ENCODE assay signal across 8 cellular contexts in the genomic region with DNA sequence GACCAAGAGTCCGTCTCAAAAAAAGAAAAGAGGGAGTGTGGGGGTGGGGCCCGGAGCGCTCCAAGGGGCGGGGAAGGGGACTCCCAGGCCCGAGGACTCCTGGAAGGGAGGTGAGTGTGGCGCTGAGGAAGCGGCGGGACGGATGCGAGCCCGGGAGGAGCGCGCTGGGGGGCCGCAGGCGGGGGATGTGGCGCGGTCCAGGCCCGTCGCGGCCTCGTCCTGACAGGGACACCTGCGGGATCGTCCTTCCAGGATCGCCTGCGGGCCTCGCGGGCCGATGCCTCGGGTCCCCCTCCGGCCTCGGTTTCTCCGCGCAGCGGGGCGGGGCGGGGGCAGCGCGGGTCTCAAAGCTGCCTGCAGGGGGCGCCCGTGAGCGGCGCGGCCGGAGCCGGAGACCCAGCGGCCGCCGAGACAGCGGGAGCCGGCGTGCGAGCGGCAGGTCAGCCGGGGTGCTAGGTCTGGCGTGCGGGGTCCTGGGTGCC. TPM values are rescaled to one million over a fixed set of nuclear protein-coding genes. Genes with fewer than 3 reads are reported as not detected.
A peak's percentile ranks its signal among the peaks of the same experiment; 100 is the strongest.
DNase-seq lines count a peak whose midpoint lies in the region; ATAC-seq and TF ChIP-seq lines count a peak whose summit lies in the region.

No MANE protein-coding gene starts in this region.

- peak overlapping the region; percentile 60 to 74 for H3K4me3 ChIP-seq in right atrium auricular region
- H3K4me3 ChIP-seq in skeletal muscle satellite cell (ENCODE audit: low read length) = peak overlapping the region; percentile 63

- peaks cover 6 to 12% of the 10 kb centered on the region in 2 donors for H3K36me3 Mint-ChIP-seq in activated naive CD4-positive, alpha-beta T cell treated with anti-CD3 and anti-CD28 coated beads, Interleukin-2, amount 50 U/mL, for 72 hours

- peaks cover 0 to 56% of the 10 kb centered on the region in 2 donors for H3K4me1 ChIP-seq in right atrium auricular region
- peaks cover 2% of the 10 kb centered on the region for H3K4me1 ChIP-seq in skeletal muscle satellite cell (ENCODE audit: control insufficient read depth, insufficient read depth, low read length)

- peak overlapping the region; percentile 25 to 67 for H3K27ac ChIP-seq in right atrium auricular region

- H3K27ac Mint-ChIP-seq in activated naive CD4-positive, alpha-beta T cell treated with anti-CD3 and anti-CD28 coated beads, Interleukin-2, amount 50 U/mL, for 72 hours = no peak overlapping the region

- H3K36me3 ChIP-seq in right atrium auricular region (no peaks in the 10 kb centered on the region), skeletal muscle satellite cell (ENCODE audit: insufficient read depth, low read length) (no peaks in the 10 kb centered on the region)

- DNase-seq in NCI-H2227 (lab: John Stamatoyannopoulos, UW; ENCODE audit: unreplicated experiment) (peak; percentile 34), NCI-H2227 treated with DMSO at 0.1 percent for 48 hours (lab: John Stamatoyannopoulos, UW) (no peak), SK-MEL-5 (ENCODE audit: low read depth, low spot score) (peak; percentile 39), right atrium auricular region (ENCODE audit: low spot score) (no peak)
- DNase-seq in activated naive CD4-positive, alpha-beta T cell treated with anti-CD3 and anti-CD28 coated beads, Interleukin-2, amount 50 U/mL, for 72 hours (ENCODE audit: low spot score in 2 of 2) = peak; percentile 79 to 82

- H3K9ac ChIP-seq in skeletal muscle satellite cell (ENCODE audit: low read depth, low read length) = no peak overlapping the region

- in situ Hi-C loops in SK-MEL-5 (cut with HindIII; ENCODE audit: low pct_unique_long_range_greater_than_20kb, low sequenced_read_pairs) = no loop called here

- peak overlapping the region; percentile 81 for H3K4me2 ChIP-seq in skeletal muscle satellite cell (ENCODE audit: low read length)

- H3K9me3 Mint-ChIP-seq in activated naive CD4-positive, alpha-beta T cell treated with anti-CD3 and anti-CD28 coated beads, Interleukin-2, amount 50 U/mL, for 72 hours = no peaks in the 10 kb centered on the region

- peak; percentile 96 to 99 for TF ChIP-seq CTCF in right atrium auricular region (IDR thresholded peaks at IDR 0.05)

- H3K9me3 ChIP-seq in right atrium auricular region (no peaks in the 10 kb centered on the region), skeletal muscle satellite cell (replicated peaks; ENCODE audit: low read length) (no peaks in the 10 kb centered on the region)

- no peaks in the 10 kb centered on the region for H3K27me3 ChIP-seq in right atrium auricular region
- H3K27me3 ChIP-seq in skeletal muscle satellite cell (ENCODE audit: control insufficient read depth, insufficient read depth, low read length) = peaks cover 24% of the 10 kb centered on the region

- peak; percentile 53 to 54 for ATAC-seq in activated naive CD4-positive, alpha-beta T cell treated with anti-CD3 and anti-CD28 coated beads, Interleukin-2, amount 50 U/mL, for 72 hours
- ATAC-seq in HG03039 (IDR thresholded peaks at IDR 0.05; ENCODE audit: unreplicated experiment) (no peak), HG02759 (IDR thresholded peaks at IDR 0.05; ENCODE audit: unreplicated experiment) (no peak)

RNA-seq across cellular contexts. Expression of gene ADORA2A, which starts 3.8 kb away (rescaled TPM):
- 1.2 and 2.5 TPM in 2 replicates for total RNA-seq in SK-MEL-5 (2014; rRNA removed; shearing (Covaris generic))
- 0.86 and 1.5 TPM in 2 replicates for polyA plus RNA-seq in SK-MEL-5 (2015; cell fraction: cytosol; rRNA removed)
- polyA plus RNA-seq in SK-MEL-5 (2015; cell fraction: nucleus; rRNA removed) = 1.2 and 2.1 TPM in 2 replicates
- total RNA-seq in activated naive CD4-positive, alpha-beta T cell treated with anti-CD3 and anti-CD28 coated beads, Interleukin-2, amount 50 U/mL, for 72 hours = 10 to 100 TPM; 33.8 to 34.4 TPM
- 1 to 10 TPM; 5.9 to 7.1 TPM for total RNA-seq in right atrium auricular region
- 3.3 and 6.3 TPM in 2 replicates for total RNA-seq in skeletal muscle satellite cell (2012; rRNA removed)

Comparison
In these comparisons a context has a peak if more than half of its experiments do, and no peak if none do; other contexts are left out.
1. DNase-seq: peak in NCI-H2227 (single experiment), SK-MEL-5 (single experiment) and activated naive CD4-positive, alpha-beta T cell treated with anti-CD3 and anti-CD28 coated beads, Interleukin-2, amount 50 U/mL, for 72 hours (2 of 2); none in NCI-H2227 treated with DMSO at 0.1 percent for 48 hours (single experiment) and right atrium auricular region (single experiment).
2. ATAC-seq: peak in activated naive CD4-positive, alpha-beta T cell treated with anti-CD3 and anti-CD28 coated beads, Interleukin-2, amount 50 U/mL, for 72 hours (2 of 2); none in HG03039 (single experiment) and HG02759 (single experiment).